Comparison of ENCODE assay signal across 6 cellular contexts in genomic region chr13:82566864-82567263, GRCh38.
"Had no signal": no experiment of that assay in that cellular context is flagged by ENCODE, and none has a peak within 500 bp of the region (broad histone marks: within the 10 kb centered on the region; RNA-seq: fewer than 3 reads in every experiment).

No MANE protein-coding gene starts in this region.

- H3K27me3 Mint-ChIP-seq: IgD-negative memory B cell had no signal

- H2AFZ ChIP-seq: GM23248 had no signal

- H3K27ac ChIP-seq: GM23248 had no signal

- DNase-seq: GM23248, GOT3, H9, HCEC 1CT, KBM-7 had no signal

- H3K9ac ChIP-seq: GM23248 had no signal

- H3K27ac Mint-ChIP-seq: IgD-negative memory B cell had no signal

- H3K4me1 Mint-ChIP-seq: IgD-negative memory B cell had no signal

- H3K4me3 Mint-ChIP-seq: H9 had no signal

- H3K4me3 ChIP-seq: GM23248 had no signal

- H3K36me3 Mint-ChIP-seq: IgD-negative memory B cell had no signal
